ENCODE assay signal across 11 cellular contexts in genomic region chr17:42895185-42895555, GRCh38. TPM values are rescaled to one million over a fixed set of nuclear protein-coding genes. Genes with fewer than 3 reads are reported as not detected.
DNase-seq lines count a peak whose midpoint lies in the region; ATAC-seq and TF ChIP-seq lines count a peak whose summit lies in the region.
"Had no signal": no experiment of that assay in that cellular context is flagged by ENCODE, and none has a peak within 500 bp of the region (broad histone marks: within the 10 kb centered on the region; RNA-seq: fewer than 3 reads in every experiment).

No MANE protein-coding gene starts in this region.

- DNase-seq in Daoy (ENCODE audit: low read depth) (peak; percentile 82), SW 1271 (lab: John Stamatoyannopoulos, UW) (peak; percentile 11 to 69), left ventricle myocardium inferior (peak; percentile 32), sigmoid colon (peak; percentile 90), SKM-1 treated with dmso at 0.1 percent for 144 hours (lab: John Stamatoyannopoulos, UW; ENCODE audit: unreplicated experiment) (no peak), midbrain (lab: John Stamatoyannopoulos, UW) (no peak)
- DNase-seq: NCI-H1694 had no signal

- intact Hi-C loops in left ventricle myocardium inferior (cut with micrococcal nuclease) (no loop called here), sigmoid colon (cut with DNase I) (no loop called here)

- 1 to 29% methylated on average over 2 of the region's 2 CpGs for WGBS in sigmoid colon, 2 donors

- ATAC-seq in GM18517 (IDR thresholded peaks at IDR 0.05; ENCODE audit: unreplicated experiment) (no peak), HG02885 (IDR thresholded peaks at IDR 0.05; ENCODE audit: poor library complexity, unreplicated experiment) (no peak)

- H3K27ac ChIP-seq in left ventricle myocardium inferior (replicated peaks): peak overlapping the region; percentile 3
- peak overlapping the region in 3 of 4 donors; percentile 2 to 83 (median 7) for H3K27ac ChIP-seq in sigmoid colon
- H3K27ac ChIP-seq: dorsolateral prefrontal cortex had no signal

- H3K27me3 ChIP-seq in left ventricle myocardium inferior (ENCODE audit: low read depth) (no peaks in the 10 kb centered on the region), sigmoid colon (no peaks in the 10 kb centered on the region)
- H3K27me3 ChIP-seq: dorsolateral prefrontal cortex had no signal

- H3K9me3 ChIP-seq in left ventricle myocardium inferior (replicated peaks) (no peaks in the 10 kb centered on the region), sigmoid colon (no peaks in the 10 kb centered on the region)

- H3K4me3 ChIP-seq in left ventricle myocardium inferior: no peak overlapping the region
- H3K4me3 ChIP-seq in sigmoid colon: no peak overlapping the region
- H3K4me3 ChIP-seq: dorsolateral prefrontal cortex had no signal

- TF ChIP-seq EP300 in sigmoid colon (IDR thresholded peaks at IDR 0.05): no peak

- H3K4me1 ChIP-seq in left ventricle myocardium inferior: peaks cover 55% of the 10 kb centered on the region
- peaks cover 0 to 53% (median 41%) of the 10 kb centered on the region in 4 donors for H3K4me1 ChIP-seq in sigmoid colon

- no peaks in the 10 kb centered on the region for H3K36me3 ChIP-seq in left ventricle myocardium inferior
- no peaks in the 10 kb centered on the region for H3K36me3 ChIP-seq in sigmoid colon

- TF ChIP-seq CTCF in left ventricle myocardium inferior (IDR thresholded peaks at IDR 0.05; ENCODE audit: borderline replicate concordance): no peak
- no peak for TF ChIP-seq CTCF in sigmoid colon (IDR thresholded peaks at IDR 0.05)

- no peak for TF ChIP-seq POLR2A in sigmoid colon (IDR thresholded peaks at IDR 0.05)

RNA-seq across cellular contexts. Expression of gene G6PC1, which starts 5.4 kb away (rescaled TPM):
- total RNA-seq in Daoy (2014; rRNA removed; shearing (Covaris generic)): not detected in 2 replicates
- total RNA-seq in left ventricle myocardium inferior (not detected), sigmoid colon (not detected)
- under 1 TPM in 1 of 3 donors, not detected in 2; 0.23 TPM for polyA plus RNA-seq in sigmoid colon
- total RNA-seq: dorsolateral prefrontal cortex, urinary bladder had no signal

RNA-seq across cellular contexts. Expression of gene AOC3, which starts 44.2 kb away (rescaled TPM):
- 0.06 and 0.11 TPM in 2 replicates for total RNA-seq in Daoy (2014; rRNA removed; shearing (Covaris generic))
- total RNA-seq in left ventricle myocardium inferior: 7.6 TPM
- 100 to 1,000 TPM in 2 of 4 donors, 10 to 100 TPM in 2; 58.1 to 227 (median 107) TPM for total RNA-seq in sigmoid colon
- polyA plus RNA-seq in sigmoid colon: 10 to 100 TPM in 1 of 3 donors, 1 to 10 TPM in 2; 3.5 to 32.7 (median 5.4) TPM

RNA-seq across cellular contexts. Expression of gene AOC2, which starts 50.8 kb away (rescaled TPM):
- total RNA-seq in Daoy (2014; rRNA removed; shearing (Covaris generic)): 0.89 and 1.0 TPM in 2 replicates
- total RNA-seq in left ventricle myocardium inferior (0.44 TPM), sigmoid colon (1 to 10 TPM; 1.2 to 2.1 (median 1.4) TPM)
- 1 to 10 TPM in 1 of 3 donors, not detected in 2; 1.2 TPM for polyA plus RNA-seq in sigmoid colon

Comparison
In these comparisons a context has a peak if more than half of its experiments do, and no peak if none do; other contexts are left out.
1. DNase-seq: peak in Daoy (single experiment), SW 1271 (2 of 2), left ventricle myocardium inferior (single experiment) and sigmoid colon (single experiment); none in SKM-1 treated with dmso at 0.1 percent for 144 hours (single experiment) and midbrain (single experiment).